Comparison of ENCODE assay signal across 8 cellular contexts in genomic region chr19:45862564-45863334, GRCh38.
DNase-seq lines count a peak whose midpoint lies in the region; ATAC-seq lines count a peak whose summit lies in the region.

Gene SYMPK (minus strand): TSS chr19:45863147. CDS start chr19:45854495, 8,652 bp downstream.

- peaks cover 24% of the 10 kb centered on the region for H3K4me1 ChIP-seq in BLaER1

- peaks cover 6% of the 10 kb centered on the region for H4K20me1 ChIP-seq in BLaER1

- no peaks in the 10 kb centered on the region for H3K9me3 ChIP-seq in BLaER1

- peak; percentile 86 for ATAC-seq in GM19328 (IDR thresholded peaks at IDR 0.05; ENCODE audit: unreplicated experiment)
- peak; percentile 93 for ATAC-seq in HG03520 (IDR thresholded peaks at IDR 0.05; ENCODE audit: unreplicated experiment)

- peak within 1 kb of the TSS; percentile 92 for H3K27ac ChIP-seq in BLaER1

- H3K9ac ChIP-seq in BLaER1: peak within 1 kb of the TSS; percentile 92

- peaks cover 41% of the 10 kb centered on the region for H3K27me3 ChIP-seq in BLaER1

- H3K4me3 ChIP-seq in BLaER1: peak within 1 kb of the TSS; percentile 92

- DNase-seq in NCI-H748 (lab: John Stamatoyannopoulos, UW; ENCODE audit: unreplicated experiment) (peak; percentile 100), cortex of kidney (lab: John Stamatoyannopoulos, UW) (peak; percentile 91), left kidney (ENCODE audit: low read depth, low spot score) (peak; percentile 100)
- DNase-seq in activated CD4-positive, alpha-beta T cell treated with anti-CD3 and anti-CD28 coated beads, Interleukin-2, amount 50 U/mL, for 1 hour: peak; percentile 98
- DNase-seq in stimulated activated CD4-positive, alpha-beta T cell treated with anti-CD3 and anti-CD28 coated beads, Interleukin-2, amount 100 ng/mL, for 24 hours: peak; percentile 99

- peaks cover 33% of the 10 kb centered on the region for H3K36me3 ChIP-seq in BLaER1

- H3K4me2 ChIP-seq in BLaER1: peak within 1 kb of the TSS; percentile 90

Comparison
In these comparisons a context has a peak if more than half of its experiments do, and no peak if none do; other contexts are left out.
1. Peak in every context shown above with its lines: DNase-seq, ATAC-seq, H3K4me3 ChIP-seq and H3K27ac ChIP-seq.